8 cellular contexts compared by ENCODE assay signal in genomic region chr5:43396762-43397304, GRCh38. TPM values are rescaled to one million over a fixed set of nuclear protein-coding genes. Genes with fewer than 3 reads are reported as not detected.
DNase-seq lines count a peak whose midpoint lies in the region; ATAC-seq and TF ChIP-seq lines count a peak whose summit lies in the region.

No MANE protein-coding gene starts in this region.

- no peaks in the 10 kb centered on the region for H3K79me2 ChIP-seq in MM.1S (ENCODE audit: low read length)

- H3K4me1 ChIP-seq in MM.1S (ENCODE audit: low read length) (no peaks in the 10 kb centered on the region), upper lobe of left lung (peaks cover 0 to 9% (median 3%) of the 10 kb centered on the region in 4 donors)

- intact Hi-C loops in posterior vena cava (cut with DNase I), result no loop called here

- ATAC-seq in GM21576 (IDR thresholded peaks at IDR 0.05; ENCODE audit: unreplicated experiment) (peak; percentile 96), upper lobe of left lung (ENCODE audit: low FRiP score in 2 of 2) (peak; percentile 90 to 93)

- H3K4me2 ChIP-seq in MM.1S (ENCODE audit: low read depth, low read length), result peak overlapping the region; percentile 53; the same call in 1 of the 2 replicates

- no peaks in the 10 kb centered on the region for H4K20me1 ChIP-seq in MM.1S (ENCODE audit: insufficient read depth, low read length)

- H3K9ac ChIP-seq in MM.1S (ENCODE audit: low read length), result no peak overlapping the region

- H3K9me3 ChIP-seq in MM.1S (replicated peaks; ENCODE audit: insufficient read depth, low read length) (no peaks in the 10 kb centered on the region), upper lobe of left lung (no peaks in the 10 kb centered on the region), WERI-Rb-1 (ENCODE audit: severe bottlenecking) (peaks cover 3% of the 10 kb centered on the region)

- H3K4me3 ChIP-seq in MM.1S (ENCODE audit: low read length) (peak overlapping the region; percentile 48), upper lobe of left lung (peak overlapping the region; percentile 6 to 61 (median 53)), WERI-Rb-1 (ENCODE audit: low read depth, low read length) (no peak overlapping the region)

- TF ChIP-seq EP300 in upper lobe of left lung (IDR thresholded peaks at IDR 0.05), result no peak

- H3K27me3 ChIP-seq in MM.1S (replicated peaks; ENCODE audit: insufficient read depth, low read length), result no peaks in the 10 kb centered on the region
- no peaks in the 10 kb centered on the region for H3K27me3 ChIP-seq in upper lobe of left lung
- H3K27me3 ChIP-seq in WERI-Rb-1 (ENCODE audit: insufficient read depth, low read depth, severe bottlenecking), result peaks cover 54% of the 10 kb centered on the region

- H3K36me3 ChIP-seq in MM.1S (replicated peaks; ENCODE audit: insufficient read depth, low read length) (no peaks in the 10 kb centered on the region), upper lobe of left lung (no peaks in the 10 kb centered on the region), WERI-Rb-1 (no peaks in the 10 kb centered on the region)

- DNase-seq in DMS79 treated with DMSO at 0.1 percent for 48 hours (lab: John Stamatoyannopoulos, UW) (peak; percentile 84), MM.1S (peak; percentile 11), fibroblast of gingiva (ENCODE audit: low read depth) (peak; percentile 19), posterior vena cava (ENCODE audit: low spot score) (peak; percentile 88), upper lobe of left lung (peak; percentile 66 to 92), WERI-Rb-1 (no peak)
- peak; percentile 54 for DNase-seq in activated CD8-positive, alpha-beta memory T cell treated with anti-CD3 and anti-CD28 coated beads, Interleukin-2, amount 50 U/mL, for 4 hours

- no peaks in the 10 kb centered on the region for H3F3A ChIP-seq in MM.1S (ENCODE audit: insufficient read depth, low read length)

- 4 to 9% methylated on average over 36 to 51 of the region's 53 CpGs for WGBS in upper lobe of left lung, 2 donors

- TF ChIP-seq POLR2A in upper lobe of left lung (IDR thresholded peaks at IDR 0.05), result peak in 2 of 4 donors; percentile 19 to 59

- TF ChIP-seq CTCF in MM.1S (IDR thresholded peaks at IDR 0.05; ENCODE audit: low read length), result no peak
- no peak for TF ChIP-seq CTCF in upper lobe of left lung (IDR thresholded peaks at IDR 0.05)
- TF ChIP-seq CTCF in WERI-Rb-1 (IDR thresholded peaks at IDR 0.05; ENCODE audit: low read depth, low read length), result no peak

- H3K27ac ChIP-seq in MM.1S (ENCODE audit: low read length) (no peak overlapping the region), upper lobe of left lung (peak overlapping the region; percentile 64 to 85 (median 78)), WERI-Rb-1 (no peak overlapping the region)

- no peaks in the 10 kb centered on the region for H3K9me2 ChIP-seq in MM.1S (replicated peaks; ENCODE audit: insufficient read depth, low read length)

- H2AFZ ChIP-seq in MM.1S (ENCODE audit: low read length), result peak overlapping the region; percentile 70

RNA-seq across cellular contexts. Expression of gene CCL28, which starts 15.4 kb away (rescaled TPM):
- total RNA-seq in posterior vena cava (1 to 10 TPM; 4.0 to 4.8 TPM), upper lobe of left lung (1 to 10 TPM; 1.1 to 9.4 (median 6.0) TPM)

Comparison
In these comparisons a context has a peak if more than half of its experiments do, and no peak if none do; other contexts are left out.
1. H3K27ac ChIP-seq: peak in upper lobe of left lung (4 of 4); none in MM.1S (single experiment) and WERI-Rb-1 (single experiment).